In genomic region chr4:56755901-56756300, GRCh38 we compare ENCODE assay signal across 16 cellular contexts.
A peak's percentile ranks its signal among the peaks of the same experiment; 100 is the strongest.
DNase-seq lines count a peak whose midpoint lies in the region; ATAC-seq, FAIRE-seq and TF ChIP-seq lines count a peak whose summit lies in the region.
"Had no signal": no experiment of that assay in that cellular context is flagged by ENCODE, and none has a peak within 500 bp of the region (broad histone marks: within the 10 kb centered on the region; RNA-seq: fewer than 3 reads in every experiment).

No MANE protein-coding gene starts in this region.

- TF ChIP-seq EP300 in gastroesophageal sphincter (IDR thresholded peaks at IDR 0.05): no peak

- no peak overlapping the region for H3K27ac ChIP-seq in CD4-positive, alpha-beta memory T cell (ENCODE audit: low read depth, low read length)
- H3K27ac ChIP-seq in IMR-90 (ENCODE audit: insufficient read depth, low read length) (no peak overlapping the region), adrenal gland (no peak overlapping the region), gastroesophageal sphincter (no peak overlapping the region)
- H3K27ac ChIP-seq: body of pancreas, parathyroid adenoma had no signal

- TF ChIP-seq CTCF in IMR-90 (conservative IDR thresholded peaks at IDR 0.05; ENCODE audit: low read depth, low read length) (no peak), bronchial epithelial cell (IDR thresholded peaks at IDR 0.05; ENCODE audit: insufficient read depth, low read length, severe bottlenecking) (no peak), adrenal gland (IDR thresholded peaks at IDR 0.05) (no peak), gastroesophageal sphincter (IDR thresholded peaks at IDR 0.05) (no peak)

- H3K18ac ChIP-seq in IMR-90 (ENCODE audit: low read depth, low read length): no peak overlapping the region

- no peak overlapping the region for H2BK5ac ChIP-seq in IMR-90 (ENCODE audit: low read depth, low read length, poor library complexity, severe bottlenecking)

- no peak overlapping the region for H3K4me2 ChIP-seq in IMR-90 (ENCODE audit: low read depth, low read length)

- no peak overlapping the region for H2BK120ac ChIP-seq in IMR-90 (ENCODE audit: low read depth, low read length)

- no CpG with 5 or more reads among the region's 4 CpGs for WGBS in IMR-90 (ENCODE audit: extremely low coverage in 2 of 2, insufficient read length in 1 of 2), 2 experiments
- WGBS in adrenal gland, 4 donors: 64 to 81% (median 75%) methylated on average over 4 of the region's 4 CpGs
- 56 to 63% methylated on average over 3 of the region's 4 CpGs for WGBS in gastroesophageal sphincter (ENCODE audit: low coverage in 1 of 2), 2 donors

- H3K9me1 ChIP-seq in IMR-90 (ENCODE audit: insufficient read depth, low read length): peaks cover 13% of the 10 kb centered on the region; the same call in 1 of the 2 replicates

- H4K91ac ChIP-seq in IMR-90 (ENCODE audit: insufficient read depth, low read depth, low read length): 0 out of 2 replicates have a peak overlapping the region, but pooled peaks have one; percentile 21

- POLR2A ChIA-PET in CD4-positive, alpha-beta memory T cell (lab: Charles Lee; ENCODE audit: partially characterized antibody): no interaction called here
- POLR2A ChIA-PET in IMR-90 (lab: Charles Lee; ENCODE audit: unreplicated experiment): no interaction called here
- POLR2A ChIA-PET in naive thymus-derived CD8-positive, alpha-beta T cell (lab: Charles Lee): interaction anchor here (0.7 kb wide), 1 partner anchor 101 kb away, joined by 4 read pairs; no protein-coding TSS in a partner anchor

- 0 out of 2 replicates have a peak overlapping the region, but pooled peaks have one; percentile 7 for H3K23ac ChIP-seq in IMR-90 (ENCODE audit: low read depth, low read length)

- H4K8ac ChIP-seq in IMR-90 (ENCODE audit: low read depth in 2 of 2, low read length in 2 of 2): no peak overlapping the region

- FAIRE-seq in bronchial epithelial cell (lab: Jason Lieb, UNC): no peak
- FAIRE-seq: GM12878, islet of Langerhans had no signal

- TF ChIP-seq POLR2A in IMR-90 (IDR thresholded peaks at IDR 0.05; ENCODE audit: low read depth, low read length) (no peak), adrenal gland (IDR thresholded peaks at IDR 0.05) (no peak), gastroesophageal sphincter (IDR thresholded peaks at IDR 0.05) (no peak)

- H3K4me1 Mint-ChIP-seq in CD4-positive, alpha-beta memory T cell: peaks cover 38 to 68% (median 44%) of the 10 kb centered on the region in 4 donors
- H3K4me1 Mint-ChIP-seq in naive thymus-derived CD8-positive, alpha-beta T cell: peaks cover 23 to 66% (median 49%) of the 10 kb centered on the region in 4 donors

- CTCF ChIA-PET in CD4-positive, alpha-beta memory T cell (lab: Charles Lee; ENCODE audit: partially characterized antibody): interaction anchor here (0.9 to 1.2 kb wide), 2 partner anchors 44 to 106 kb away, joined by 3 read pairs; no protein-coding TSS in a partner anchor
- CTCF ChIA-PET in IMR-90 (lab: Yijun Ruan, JAX): no interaction called here

- no peaks in the 10 kb centered on the region for H3K9me3 ChIP-seq in CD4-positive, alpha-beta memory T cell (ENCODE audit: control insufficient read depth in 1 of 2, low read length in 2 of 2)
- H3K9me3 ChIP-seq in IMR-90 (ENCODE audit: control insufficient read depth, insufficient read depth, low read length): no peaks in the 10 kb centered on the region
- H3K9me3 ChIP-seq in adrenal gland (replicated peaks in 1 of 3): no peaks in the 10 kb centered on the region
- H3K9me3 ChIP-seq in gastroesophageal sphincter: no peaks in the 10 kb centered on the region
- H3K9me3 ChIP-seq: body of pancreas, spleen had no signal

- ATAC-seq in IMR-90 (ENCODE audit: low read depth): no peak; the same call in 1 of the 2 replicates
- no peak for ATAC-seq in naive thymus-derived CD8-positive, alpha-beta T cell
- no peak for ATAC-seq in gastroesophageal sphincter
- ATAC-seq: body of pancreas, GM12878, Right ventricle myocardium inferior had no signal

- no peak overlapping the region for H4K5ac ChIP-seq in IMR-90 (ENCODE audit: low read depth, low read length)

- H2AK9ac ChIP-seq in IMR-90 (replicated peaks; ENCODE audit: low read depth, low read length, poor library complexity): peak overlapping the region; percentile 56

- no peaks in the 10 kb centered on the region for H3K9me3 Mint-ChIP-seq in CD4-positive, alpha-beta memory T cell
- H3K9me3 Mint-ChIP-seq in naive thymus-derived CD8-positive, alpha-beta T cell: no peaks in the 10 kb centered on the region
- H3K9me3 Mint-ChIP-seq: activated CD4-positive, alpha-beta memory T cell treated with anti-CD3 and anti-CD28 coated beads for 36 hours had no signal

- no TSS peak for BruUV-seq in IMR-90 (replicated peaks; lab: Mats Ljungman, UMichigan)

- H3K56ac ChIP-seq in IMR-90 (ENCODE audit: extremely low read depth, insufficient read depth, low read length): no peak overlapping the region; the same call in 1 of the 2 replicates

- no peak overlapping the region for H3K9ac ChIP-seq in IMR-90 (ENCODE audit: low read depth, low read length)
- H3K9ac ChIP-seq: parathyroid adenoma had no signal

- peaks cover 42% of the 10 kb centered on the region for H3K4me1 ChIP-seq in CD4-positive, alpha-beta memory T cell (ENCODE audit: insufficient read depth, low read length)
- H3K4me1 ChIP-seq in IMR-90 (ENCODE audit: control insufficient read depth, insufficient read depth, low read length) (peaks cover 11% of the 10 kb centered on the region), adrenal gland (replicated peaks in 1 of 2) (peaks cover 0 to 18% of the 10 kb centered on the region in 2 donors), gastroesophageal sphincter (no peaks in the 10 kb centered on the region)
- H3K4me1 ChIP-seq: body of pancreas, parathyroid adenoma had no signal

- peak overlapping the region; percentile 15 for H2AFZ ChIP-seq in IMR-90 (replicated peaks; ENCODE audit: low read length, poor library complexity)
- H2AFZ ChIP-seq: parathyroid adenoma had no signal

- peak overlapping the region in 6 of 7 donors; percentile 37 to 95 (median 84) for H3K27ac Mint-ChIP-seq in CD4-positive, alpha-beta memory T cell
- peak overlapping the region in 8 of 10 donors; percentile 43 to 98 (median 90) for H3K27ac Mint-ChIP-seq in naive thymus-derived CD8-positive, alpha-beta T cell
- H3K27ac Mint-ChIP-seq: activated CD4-positive, alpha-beta memory T cell treated with anti-CD3 and anti-CD28 coated beads for 36 hours had no signal

- 0 out of 2 replicates have a peak overlapping the region, but pooled peaks have one; percentile 19 for H3K4ac ChIP-seq in IMR-90 (ENCODE audit: low read depth, low read length)

- DNase-seq in CD4-positive, alpha-beta memory T cell: no peak
- DNase-seq in IMR-90 (no peak), bronchial epithelial cell (ENCODE audit: low read depth) (peak; percentile 70), NCI-H128 (lab: John Stamatoyannopoulos, UW; ENCODE audit: unreplicated experiment) (no peak), adrenal gland (no peak)
- DNase-seq in naive thymus-derived CD8-positive, alpha-beta T cell: no peak
- DNase-seq: activated CD4-positive, alpha-beta memory T cell treated with anti-CD3 and anti-CD28 coated beads for 36 hours; body of pancreas; C1 segment of cervical spinal cord; Karpas-422 had no signal

- no peak overlapping the region for H3K14ac ChIP-seq in IMR-90 (replicated peaks; ENCODE audit: low read depth, low read length)

- in situ Hi-C loops in IMR-90 (cut with MboI; ENCODE audit: low sequenced_read_pairs): loop anchor here (25.0 kb wide), 1 partner anchor 106 kb away; no protein-coding TSS in a partner anchor

- H3K36me3 Mint-ChIP-seq in CD4-positive, alpha-beta memory T cell: no peaks in the 10 kb centered on the region
- peaks cover 0 to 3% (median 0%) of the 10 kb centered on the region in 3 donors for H3K36me3 Mint-ChIP-seq in naive thymus-derived CD8-positive, alpha-beta T cell
- H3K36me3 Mint-ChIP-seq: activated CD4-positive, alpha-beta memory T cell treated with anti-CD3 and anti-CD28 coated beads for 36 hours had no signal

- no peaks in the 10 kb centered on the region for H4K20me1 ChIP-seq in IMR-90 (ENCODE audit: insufficient read depth, low read length)

- dilution Hi-C loops in IMR-90 (cut with HindIII; ENCODE audit: low sequenced_read_pairs, unreplicated experiment): no loop called here

- no peaks in the 10 kb centered on the region for H3K27me3 ChIP-seq in CD4-positive, alpha-beta memory T cell (ENCODE audit: insufficient read depth, low read length)
- H3K27me3 ChIP-seq in IMR-90 (ENCODE audit: control insufficient read depth, insufficient read depth, low read length) (no peaks in the 10 kb centered on the region), bronchial epithelial cell (ENCODE audit: control insufficient read depth, insufficient read depth, low read length) (no peaks in the 10 kb centered on the region), adrenal gland (no peaks in the 10 kb centered on the region), gastroesophageal sphincter (no peaks in the 10 kb centered on the region)
- H3K27me3 ChIP-seq: body of pancreas, spleen had no signal

- no peaks in the 10 kb centered on the region for H3K79me1 ChIP-seq in IMR-90 (ENCODE audit: low read depth in 1 of 2, low read length in 2 of 2)

- intact Hi-C loops in CD4-positive, alpha-beta memory T cell (cut with micrococcal nuclease): no loop called here
- intact Hi-C loops in IMR-90 (cut with micrococcal nuclease) (no loop called here), adrenal gland (cut with DNase I) (no loop called here)

- no peak overlapping the region for H2BK20ac ChIP-seq in IMR-90 (ENCODE audit: low read depth, low read length)

- H3K36me3 ChIP-seq in CD4-positive, alpha-beta memory T cell (ENCODE audit: insufficient read depth, low read length): no peaks in the 10 kb centered on the region
- no peaks in the 10 kb centered on the region for H3K36me3 ChIP-seq in IMR-90 (ENCODE audit: control insufficient read depth, insufficient read depth, low read length)
- no peaks in the 10 kb centered on the region for H3K36me3 ChIP-seq in bronchial epithelial cell (ENCODE audit: control insufficient read depth, insufficient read depth, low read length)
- no peaks in the 10 kb centered on the region for H3K36me3 ChIP-seq in adrenal gland (replicated peaks in 1 of 2)
- H3K36me3 ChIP-seq in gastroesophageal sphincter: no peaks in the 10 kb centered on the region
- H3K36me3 ChIP-seq: spleen had no signal

- TF ChIP-seq RAD21 in IMR-90 (IDR thresholded peaks at IDR 0.05; ENCODE audit: low read length): no peak

- peak overlapping the region in 1 of 8 donors; percentile 91 for H3K4me3 Mint-ChIP-seq in CD4-positive, alpha-beta memory T cell
- H3K4me3 Mint-ChIP-seq in naive thymus-derived CD8-positive, alpha-beta T cell: peak overlapping the region in 4 of 10 donors; percentile 25 to 30 (median 26)
- H3K4me3 Mint-ChIP-seq: activated CD4-positive, alpha-beta memory T cell treated with anti-CD3 and anti-CD28 coated beads for 36 hours had no signal

- no peak overlapping the region for H3K4me3 ChIP-seq in CD4-positive, alpha-beta memory T cell (ENCODE audit: low read length in 2 of 2)
- H3K4me3 ChIP-seq in IMR-90 (ENCODE audit: insufficient read depth, low read depth, low read length) (no peak overlapping the region), bronchial epithelial cell (ENCODE audit: low read depth, low read length) (no peak overlapping the region), adrenal gland (no peak overlapping the region), gastroesophageal sphincter (no peak overlapping the region)
- H3K4me3 ChIP-seq: body of pancreas, GM12878, spleen had no signal

- no peak overlapping the region; the same call in 1 of the 2 replicates for H2AK5ac ChIP-seq in IMR-90 (ENCODE audit: low read depth, low read length)

- no peak overlapping the region for H2BK15ac ChIP-seq in IMR-90 (ENCODE audit: low read depth, low read length)

- no peaks in the 10 kb centered on the region for H3K27me3 Mint-ChIP-seq in CD4-positive, alpha-beta memory T cell
- H3K27me3 Mint-ChIP-seq in naive thymus-derived CD8-positive, alpha-beta T cell: no peaks in the 10 kb centered on the region
- H3K27me3 Mint-ChIP-seq: activated CD4-positive, alpha-beta memory T cell treated with anti-CD3 and anti-CD28 coated beads for 36 hours had no signal
